In the genomic region with DNA sequence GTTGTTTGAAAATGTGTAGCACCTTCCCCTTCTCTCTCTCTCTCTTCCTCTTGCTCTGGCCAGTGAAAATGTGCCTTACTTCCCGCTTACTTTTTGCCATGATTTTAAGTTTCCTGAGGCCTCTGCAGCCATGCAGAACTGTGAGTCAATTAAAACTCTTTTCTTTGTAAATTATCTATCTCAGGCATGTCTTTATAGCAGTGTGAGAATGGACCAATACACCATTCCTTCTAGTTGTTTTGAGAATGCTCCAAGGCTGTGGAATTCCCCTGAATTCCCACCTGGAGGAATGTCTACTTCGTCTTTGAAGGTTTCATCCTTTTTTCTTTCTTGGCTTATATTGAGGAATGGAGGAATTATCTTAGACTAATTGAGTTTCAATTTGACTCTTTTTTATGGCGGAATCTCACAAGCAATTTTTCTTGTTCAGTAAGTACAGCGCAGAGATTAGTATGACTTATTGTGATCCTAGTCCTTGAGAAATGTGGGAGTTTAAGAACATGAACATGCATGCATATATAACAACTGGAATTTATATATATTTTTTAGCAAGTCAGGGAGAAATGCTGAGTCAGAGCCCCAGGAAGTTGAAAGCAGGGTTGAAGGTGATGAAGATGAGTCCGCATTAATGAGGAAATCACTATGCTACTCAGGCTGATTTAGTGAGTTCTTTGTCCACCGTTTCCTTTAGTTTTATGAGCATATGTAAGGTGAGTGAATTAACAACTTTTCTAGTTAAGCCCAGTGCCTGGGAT, we compare ENCODE assay signal across 25 cellular contexts.
DNase-seq lines count a peak whose midpoint lies in the region; ATAC-seq and TF ChIP-seq lines count a peak whose summit lies in the region.
"Had no signal": no experiment of that assay in that cellular context is flagged by ENCODE, and none has a peak within 500 bp of the region (broad histone marks: within the 10 kb centered on the region; RNA-seq: fewer than 3 reads in every experiment).

No MANE protein-coding gene starts in this region.

- H3F3A ChIP-seq in GM23338 (replicated peaks; ENCODE audit: low read depth): no peaks in the 10 kb centered on the region
- H3F3A ChIP-seq in OCI-LY1 (ENCODE audit: insufficient read depth, low read length): no peaks in the 10 kb centered on the region

- TF ChIP-seq CTCF in GM23338 (conservative IDR thresholded peaks at IDR 0.05; ENCODE audit: low read depth in 2 of 2): no peak
- no peak for TF ChIP-seq CTCF in OCI-LY1 (IDR thresholded peaks at IDR 0.05; ENCODE audit: low read length)
- TF ChIP-seq CTCF in nephron (IDR thresholded peaks at IDR 0.05; ENCODE audit: unreplicated experiment in 3 of 3): no peak
- no peak for TF ChIP-seq CTCF in brain microvascular endothelial cell (IDR thresholded peaks at IDR 0.05; ENCODE audit: low read depth, low read length, missing control alignments)
- TF ChIP-seq CTCF in activated CD8-positive, alpha-beta T cell treated with anti-CD3 and anti-CD28 coated beads for 36 hours (IDR thresholded peaks at IDR 0.05): no peak

- H3K36me3 ChIP-seq in GM23338 (ENCODE audit: insufficient read depth) (no peaks in the 10 kb centered on the region), OCI-LY1 (ENCODE audit: insufficient read depth, low read length) (no peaks in the 10 kb centered on the region), brain microvascular endothelial cell (replicated peaks) (no peaks in the 10 kb centered on the region)
- H3K36me3 ChIP-seq: BE2C, MG63, Peyer's patch had no signal

- DNase-seq in GM23338 (ENCODE audit: low spot score): peak; percentile 16
- no peak for DNase-seq in brain microvascular endothelial cell
- DNase-seq in NOMO-1 treated with DMSO at 0.1 percent for 48 hours (lab: John Stamatoyannopoulos, UW; ENCODE audit: unreplicated experiment): no peak
- DNase-seq in Ammon's horn (ENCODE audit: low spot score): no peak
- DNase-seq in activated CD8-positive, alpha-beta T cell treated with anti-CD3 and anti-CD28 coated beads for 36 hours: no peak
- DNase-seq: BE2C; CD8-positive, alpha-beta memory T cell; DMS153; DND-41; H7; KG1; MG63; NCI-H1105 treated with DMSO at 0.1 percent for 48 hours; NCI-H1694; NCI-H2081; NCI-H2227 treated with DMSO at 0.1 percent for 48 hours; NCI-H526 treated with DMSO at 0.1 percent for 48 hours; OCI-M1; Peyer's patch; SIG-M5 had no signal

- H3K9me3 ChIP-seq in OCI-LY1 (ENCODE audit: low read length): no peaks in the 10 kb centered on the region
- H3K9me3 ChIP-seq: BE2C, Peyer's patch had no signal

- peaks cover 5% of the 10 kb centered on the region for H3K4me1 Mint-ChIP-seq in GM23338
- H3K4me1 Mint-ChIP-seq in nephron: peaks cover 25% of the 10 kb centered on the region
- H3K4me1 Mint-ChIP-seq in activated CD8-positive, alpha-beta T cell treated with anti-CD3 and anti-CD28 coated beads for 36 hours (ENCODE audit: low read depth): no peaks in the 10 kb centered on the region
- H3K4me1 Mint-ChIP-seq: CD14-positive monocyte; CD8-positive, alpha-beta memory T cell had no signal

- H3K79me2 ChIP-seq in GM23338 (replicated peaks; ENCODE audit: insufficient read depth) (no peaks in the 10 kb centered on the region), OCI-LY1 (ENCODE audit: insufficient read depth, low read length) (no peaks in the 10 kb centered on the region)

- peaks cover 8% of the 10 kb centered on the region; the same call in 2 of the 3 replicates for H3K9me3 Mint-ChIP-seq in GM23338
- peaks cover 4% of the 10 kb centered on the region for H3K9me3 Mint-ChIP-seq in nephron
- peaks cover 3% of the 10 kb centered on the region for H3K9me3 Mint-ChIP-seq in activated CD8-positive, alpha-beta T cell treated with anti-CD3 and anti-CD28 coated beads for 36 hours

- H3K4me1 ChIP-seq in GM23338 (ENCODE audit: insufficient read depth) (no peaks in the 10 kb centered on the region), OCI-LY1 (ENCODE audit: insufficient read depth, low read length, severe bottlenecking) (peaks cover 72% of the 10 kb centered on the region)
- H3K4me1 ChIP-seq: BE2C, Peyer's patch had no signal

- no peak overlapping the region for H3K9ac ChIP-seq in OCI-LY1 (ENCODE audit: low read length)

- in situ Hi-C loops in brain microvascular endothelial cell (cut with HindIII; ENCODE audit: low pct_ligation_motif_present, low sequenced_read_pairs): no loop called here

- H3K4me3 Mint-ChIP-seq in GM23338 (no peak overlapping the region), nephron (no peak overlapping the region)
- H3K4me3 Mint-ChIP-seq in activated CD8-positive, alpha-beta T cell treated with anti-CD3 and anti-CD28 coated beads for 36 hours: no peak overlapping the region
- H3K4me3 Mint-ChIP-seq: CD14-positive monocyte; CD8-positive, alpha-beta memory T cell had no signal

- no peaks in the 10 kb centered on the region for H3K27me3 ChIP-seq in GM23338 (ENCODE audit: insufficient read depth)
- no peaks in the 10 kb centered on the region for H3K27me3 ChIP-seq in OCI-LY1 (ENCODE audit: insufficient read depth, low read length)
- H3K27me3 ChIP-seq in brain microvascular endothelial cell (replicated peaks): no peaks in the 10 kb centered on the region
- H3K27me3 ChIP-seq: BE2C, MG63, Peyer's patch had no signal

- H3K27ac ChIP-seq in GM23338 (ENCODE audit: low read depth): no peak overlapping the region
- peak overlapping the region; percentile 46 for H3K27ac ChIP-seq in OCI-LY1 (ENCODE audit: low read depth, low read length, poor library complexity, severe bottlenecking)
- H3K27ac ChIP-seq in brain microvascular endothelial cell: no peak overlapping the region
- H3K27ac ChIP-seq: Peyer's patch, SK-N-MC had no signal

- no peaks in the 10 kb centered on the region; the same call in 2 of the 3 replicates for H3K36me3 Mint-ChIP-seq in GM23338 (ENCODE audit: low read depth)
- H3K36me3 Mint-ChIP-seq in nephron (ENCODE audit: low read depth): no peaks in the 10 kb centered on the region
- no peaks in the 10 kb centered on the region for H3K36me3 Mint-ChIP-seq in activated CD8-positive, alpha-beta T cell treated with anti-CD3 and anti-CD28 coated beads for 36 hours (ENCODE audit: low read depth)
- H3K36me3 Mint-ChIP-seq: CD14-positive monocyte; CD8-positive, alpha-beta memory T cell had no signal

- no peaks in the 10 kb centered on the region for H4K20me1 ChIP-seq in GM23338 (replicated peaks; ENCODE audit: insufficient read depth)
- no peaks in the 10 kb centered on the region for H4K20me1 ChIP-seq in OCI-LY1 (ENCODE audit: insufficient read depth, low read length)

- H3K4me3 ChIP-seq in GM23338 (no peak overlapping the region), OCI-LY1 (ENCODE audit: low read depth, low read length, poor library complexity, severe bottlenecking) (no peak overlapping the region), brain microvascular endothelial cell (ENCODE audit: low read depth, low read length) (no peak overlapping the region)
- H3K4me3 ChIP-seq: MG63, Peyer's patch, SK-N-MC had no signal

- POLR2A ChIA-PET in activated CD8-positive, alpha-beta T cell treated with anti-CD3 and anti-CD28 coated beads for 36 hours (lab: Charles Lee): no interaction called here

- H3K27ac Mint-ChIP-seq in GM23338 (0 out of 2 replicates have a peak overlapping the region, but pooled peaks have one; percentile 10), nephron (peak overlapping the region; percentile 66 to 69 (median 68))
- no peak overlapping the region for H3K27ac Mint-ChIP-seq in activated CD8-positive, alpha-beta T cell treated with anti-CD3 and anti-CD28 coated beads for 36 hours
- H3K27ac Mint-ChIP-seq: CD14-positive monocyte; CD8-positive, alpha-beta memory T cell had no signal

- H3K27me3 Mint-ChIP-seq in GM23338 (ENCODE audit: insufficient read depth, low read depth, poor library complexity) (peaks cover 2% of the 10 kb centered on the region), nephron (ENCODE audit: low read depth) (peaks cover 14% of the 10 kb centered on the region)
- H3K27me3 Mint-ChIP-seq in activated CD8-positive, alpha-beta T cell treated with anti-CD3 and anti-CD28 coated beads for 36 hours: no peaks in the 10 kb centered on the region
- H3K27me3 Mint-ChIP-seq: CD8-positive, alpha-beta memory T cell had no signal

- ATAC-seq in GM23338 (no peak), esophagus mucosa (peak; percentile 62)
- ATAC-seq in activated CD8-positive, alpha-beta T cell treated with anti-CD3 and anti-CD28 coated beads for 36 hours: no peak

- intact Hi-C loops in activated CD8-positive, alpha-beta T cell treated with anti-CD3 and anti-CD28 coated beads for 36 hours (cut with micrococcal nuclease): no loop called here

- CTCF ChIA-PET in activated CD8-positive, alpha-beta T cell treated with anti-CD3 and anti-CD28 coated beads for 36 hours (lab: Charles Lee): no interaction called here

- H3K9me2 ChIP-seq in GM23338 (ENCODE audit: insufficient read depth) (no peaks in the 10 kb centered on the region), OCI-LY1 (ENCODE audit: low read depth, low read length) (no peaks in the 10 kb centered on the region)

- H3K4me2 ChIP-seq in GM23338 (no peak overlapping the region), OCI-LY1 (ENCODE audit: low read length) (peak overlapping the region; percentile 2; the same call in 1 of the 2 replicates)

- no peak overlapping the region for H2AFZ ChIP-seq in GM23338
- H2AFZ ChIP-seq in OCI-LY1 (ENCODE audit: low read length): peak overlapping the region; percentile 77; the same call in 1 of the 2 replicates

TF ChIP-seq in GM23338, 12 proteins besides CTCF, POLR2A, EP300 and RAD21 (continues in another document):
- TF ChIP-seq STAT1 (IDR thresholded peaks at IDR 0.05; ENCODE audit: unreplicated experiment) (no peak), CREB1 (CRISPR knock-in tag; IDR thresholded peaks at IDR 0.05; ENCODE audit: low read depth) (no peak), NANOG (IDR thresholded peaks at IDR 0.05; ENCODE audit: borderline replicate concordance) (no peak), ZNF114 (CRISPR knock-in tag; IDR thresholded peaks at IDR 0.05) (no peak)
